8 cellular contexts compared by ENCODE assay signal in the genomic region with DNA sequence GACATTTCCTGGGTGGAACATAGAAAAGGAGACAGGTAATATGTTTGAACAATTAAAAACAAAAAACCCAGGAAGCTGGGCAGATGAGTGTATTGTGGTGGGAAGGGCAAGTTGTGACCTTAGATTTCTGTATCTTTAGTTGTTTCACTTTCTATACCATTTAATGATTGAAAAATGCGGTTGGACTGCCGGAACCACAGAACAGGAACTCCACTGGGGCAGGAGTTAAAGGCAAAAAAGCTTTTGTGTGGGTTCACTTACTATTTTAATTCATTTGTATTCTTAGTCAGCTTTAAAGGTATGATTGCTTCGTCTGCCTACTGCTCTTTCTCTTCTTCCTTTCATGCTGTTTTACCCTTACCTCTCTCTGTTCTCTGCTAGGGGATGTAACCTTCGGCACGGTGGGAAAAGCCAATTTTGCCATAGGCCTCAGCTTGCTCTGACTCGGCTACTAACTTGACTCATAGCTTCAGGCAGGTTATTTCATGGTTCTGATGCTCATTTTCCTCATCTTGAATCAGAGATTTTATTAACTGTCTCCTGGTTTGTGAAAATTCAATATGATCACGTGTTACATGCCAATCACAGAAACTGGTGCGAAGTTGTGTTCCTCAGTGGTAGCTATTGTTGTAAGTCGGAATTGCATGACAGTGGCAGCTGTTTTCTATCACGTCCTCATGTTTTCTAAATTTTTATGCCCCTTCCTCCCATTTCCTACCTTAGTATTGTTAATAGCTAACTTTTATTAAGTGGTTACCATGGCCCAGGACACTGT. TPM values are rescaled to one million over a fixed set of nuclear protein-coding genes. Genes with fewer than 3 reads are reported as not detected.
DNase-seq lines count a peak whose midpoint lies in the region; ATAC-seq and TF ChIP-seq lines count a peak whose summit lies in the region.

No MANE protein-coding gene starts in this region.

- peaks cover 31% of the 10 kb centered on the region for H3K4me1 Mint-ChIP-seq in T-helper 17 cell
- peaks cover 4% of the 10 kb centered on the region for H3K4me1 Mint-ChIP-seq in endothelial cell (ENCODE audit: unreplicated experiment)

- H3K27ac ChIP-seq in transverse colon = peak overlapping the region; percentile 88 to 94 (median 90)

- H3K4me1 ChIP-seq in transverse colon = peaks cover 0 to 50% (median 25%) of the 10 kb centered on the region in 4 donors

- in situ Hi-C loops in transverse colon (cut with MboI; ENCODE audit: low pct_ligation_motif_present in 1 of 4, low pct_unique_long_range_greater_than_20kb in 1 of 4, low sequenced_read_pairs in 3 of 4) = no loop called here

- H3K36me3 Mint-ChIP-seq in T-helper 17 cell (ENCODE audit: low read depth) = no peaks in the 10 kb centered on the region
- no peaks in the 10 kb centered on the region for H3K36me3 Mint-ChIP-seq in endothelial cell (ENCODE audit: low read depth, unreplicated experiment)

- intact Hi-C loops in transverse colon (cut with DNase I; ENCODE audit: low total_unique reads) = no loop called here

- peak overlapping the region; percentile 84 for H3K27ac Mint-ChIP-seq in T-helper 17 cell
- no peak overlapping the region for H3K27ac Mint-ChIP-seq in endothelial cell (ENCODE audit: unreplicated experiment)

- no peaks in the 10 kb centered on the region for H3K9me3 Mint-ChIP-seq in endothelial cell (ENCODE audit: unreplicated experiment)

- peak; percentile 34 for TF ChIP-seq POLR2A in transverse colon (IDR thresholded peaks at IDR 0.05)

- TF ChIP-seq EP300 in transverse colon (IDR thresholded peaks at IDR 0.05; ENCODE audit: low read depth) = no peak

- 31 to 34% methylated on average over 7 to 10 of the region's 10 CpGs for WGBS in transverse colon (ENCODE audit: low coverage in 1 of 2), 2 donors

- TF ChIP-seq CTCF in endothelial cell (IDR thresholded peaks at IDR 0.05; ENCODE audit: unreplicated experiment) = no peak
- TF ChIP-seq CTCF in transverse colon (IDR thresholded peaks at IDR 0.05) = no peak

- ATAC-seq in HG03108 (IDR thresholded peaks at IDR 0.05; ENCODE audit: unreplicated experiment) (peak; percentile 50), T-helper 17 cell (peak; percentile 44), SK-N-SH treated with all-trans-retinoic acid at 6 μM for 48 hours (no peak)

- H3K4me3 ChIP-seq in transverse colon = peak overlapping the region in 3 of 4 donors; percentile 59 to 81 (median 75)

- no peaks in the 10 kb centered on the region for H3K27me3 Mint-ChIP-seq in T-helper 17 cell
- H3K27me3 Mint-ChIP-seq in endothelial cell (ENCODE audit: unreplicated experiment) = peaks cover 2% of the 10 kb centered on the region

- H3K9me3 ChIP-seq in T-helper 17 cell (ENCODE audit: control insufficient read depth, low read length, poor library complexity, severe bottlenecking) = no peaks in the 10 kb centered on the region
- H3K9me3 ChIP-seq in transverse colon = no peaks in the 10 kb centered on the region

- peak; percentile 77 for DNase-seq in NK-92 treated with Interleukin-12 subunit alpha and Interleukin-12 subunit beta, amount 100 ng/mL, for 24 hours (lab: John Stamatoyannopoulos, UW)
- DNase-seq in NK-92 (lab: John Stamatoyannopoulos, UW; ENCODE audit: unreplicated experiment) (no peak), T-helper 17 cell (no peak), endothelial cell (ENCODE audit: low spot score) (no peak), transverse colon (no peak), hypothalamus (lab: John Stamatoyannopoulos, UW) (no peak)

- no peaks in the 10 kb centered on the region for H3K36me3 ChIP-seq in transverse colon

- H3K27me3 ChIP-seq in transverse colon = no peaks in the 10 kb centered on the region

- H3K4me3 Mint-ChIP-seq in T-helper 17 cell = peak overlapping the region; percentile 87
- H3K4me3 Mint-ChIP-seq in endothelial cell (ENCODE audit: unreplicated experiment) = peak overlapping the region; percentile 19

TF ChIP-seq in SK-N-SH treated with all-trans-retinoic acid at 6 μM for 48 hours, 23 proteins besides CTCF, POLR2A, EP300 and RAD21:
- TF ChIP-seq ZNF70 (CRISPR knock-in tag; IDR thresholded peaks at IDR 0.05) = no peak
- no peak for TF ChIP-seq POU6F1 (CRISPR knock-in tag; IDR thresholded peaks at IDR 0.05; ENCODE audit: borderline replicate concordance, low read depth)
- TF ChIP-seq ARNTL (CRISPR knock-in tag; IDR thresholded peaks at IDR 0.05; ENCODE audit: borderline replicate concordance, low read depth) = no peak
- no peak for TF ChIP-seq GLIS3 (CRISPR knock-in tag; IDR thresholded peaks at IDR 0.05)
- TF ChIP-seq ESRRG (CRISPR knock-in tag; IDR thresholded peaks at IDR 0.05) = no peak
- no peak for TF ChIP-seq TCF4 (CRISPR knock-in tag; IDR thresholded peaks at IDR 0.05; ENCODE audit: borderline replicate concordance)
- TF ChIP-seq TOX (CRISPR knock-in tag; IDR thresholded peaks at IDR 0.05; ENCODE audit: borderline replicate concordance) = no peak
- TF ChIP-seq, protein P1, sequence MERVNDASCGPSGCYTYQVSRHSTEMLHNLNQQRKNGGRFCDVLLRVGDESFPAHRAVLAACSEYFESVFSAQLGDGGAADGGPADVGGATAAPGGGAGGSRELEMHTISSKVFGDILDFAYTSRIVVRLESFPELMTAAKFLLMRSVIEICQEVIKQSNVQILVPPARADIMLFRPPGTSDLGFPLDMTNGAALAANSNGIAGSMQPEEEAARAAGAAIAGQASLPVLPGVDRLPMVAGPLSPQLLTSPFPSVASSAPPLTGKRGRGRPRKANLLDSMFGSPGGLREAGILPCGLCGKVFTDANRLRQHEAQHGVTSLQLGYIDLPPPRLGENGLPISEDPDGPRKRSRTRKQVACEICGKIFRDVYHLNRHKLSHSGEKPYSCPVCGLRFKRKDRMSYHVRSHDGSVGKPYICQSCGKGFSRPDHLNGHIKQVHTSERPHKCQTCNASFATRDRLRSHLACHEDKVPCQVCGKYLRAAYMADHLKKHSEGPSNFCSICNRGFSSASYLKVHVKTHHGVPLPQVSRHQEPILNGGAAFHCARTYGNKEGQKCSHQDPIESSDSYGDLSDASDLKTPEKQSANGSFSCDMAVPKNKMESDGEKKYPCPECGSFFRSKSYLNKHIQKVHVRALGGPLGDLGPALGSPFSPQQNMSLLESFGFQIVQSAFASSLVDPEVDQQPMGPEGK (CRISPR knock-in tag; IDR thresholded peaks at IDR 0.05; ENCODE audit: borderline replicate concordance) = no peak
- TF ChIP-seq OSR1 (CRISPR knock-in tag; IDR thresholded peaks at IDR 0.05) = no peak
- TF ChIP-seq CSDC2 (CRISPR knock-in tag; IDR thresholded peaks at IDR 0.05) = no peak
- TF ChIP-seq ZFP30 (CRISPR knock-in tag; IDR thresholded peaks at IDR 0.05) = no peak
- TF ChIP-seq RARB (CRISPR knock-in tag; IDR thresholded peaks at IDR 0.05) = no peak
- no peak for TF ChIP-seq SNAI2 (CRISPR knock-in tag; IDR thresholded peaks at IDR 0.05)
- TF ChIP-seq TSHZ2 (CRISPR knock-in tag; IDR thresholded peaks at IDR 0.05) = no peak
- no peak for TF ChIP-seq CREB5 (CRISPR knock-in tag; IDR thresholded peaks at IDR 0.05; ENCODE audit: low read depth)

RNA-seq across cellular contexts. Expression of gene MCTP2, which starts 1.6 kb away (rescaled TPM):
- total RNA-seq in T-helper 17 cell (10 to 100 TPM; 16.2 to 23.1 TPM), endothelial cell (ENCODE audit: unreplicated experiment) (1.5 TPM), transverse colon (100 to 1,000 TPM; 108 to 409 (median 144) TPM)

Comparison
In these comparisons a context has a peak if more than half of its experiments do, and no peak if none do; other contexts are left out.
1. RNA of gene MCTP2, which starts 1.6 kb away (total RNA-seq): 108 to 409 TPM in transverse colon; 16.2 to 23.1 TPM in T-helper 17 cell and 1.5 TPM in endothelial cell (single experiment); every median in the first group is over 4 times any median in the second.